7 cellular contexts compared by ENCODE assay signal in the genomic region with DNA sequence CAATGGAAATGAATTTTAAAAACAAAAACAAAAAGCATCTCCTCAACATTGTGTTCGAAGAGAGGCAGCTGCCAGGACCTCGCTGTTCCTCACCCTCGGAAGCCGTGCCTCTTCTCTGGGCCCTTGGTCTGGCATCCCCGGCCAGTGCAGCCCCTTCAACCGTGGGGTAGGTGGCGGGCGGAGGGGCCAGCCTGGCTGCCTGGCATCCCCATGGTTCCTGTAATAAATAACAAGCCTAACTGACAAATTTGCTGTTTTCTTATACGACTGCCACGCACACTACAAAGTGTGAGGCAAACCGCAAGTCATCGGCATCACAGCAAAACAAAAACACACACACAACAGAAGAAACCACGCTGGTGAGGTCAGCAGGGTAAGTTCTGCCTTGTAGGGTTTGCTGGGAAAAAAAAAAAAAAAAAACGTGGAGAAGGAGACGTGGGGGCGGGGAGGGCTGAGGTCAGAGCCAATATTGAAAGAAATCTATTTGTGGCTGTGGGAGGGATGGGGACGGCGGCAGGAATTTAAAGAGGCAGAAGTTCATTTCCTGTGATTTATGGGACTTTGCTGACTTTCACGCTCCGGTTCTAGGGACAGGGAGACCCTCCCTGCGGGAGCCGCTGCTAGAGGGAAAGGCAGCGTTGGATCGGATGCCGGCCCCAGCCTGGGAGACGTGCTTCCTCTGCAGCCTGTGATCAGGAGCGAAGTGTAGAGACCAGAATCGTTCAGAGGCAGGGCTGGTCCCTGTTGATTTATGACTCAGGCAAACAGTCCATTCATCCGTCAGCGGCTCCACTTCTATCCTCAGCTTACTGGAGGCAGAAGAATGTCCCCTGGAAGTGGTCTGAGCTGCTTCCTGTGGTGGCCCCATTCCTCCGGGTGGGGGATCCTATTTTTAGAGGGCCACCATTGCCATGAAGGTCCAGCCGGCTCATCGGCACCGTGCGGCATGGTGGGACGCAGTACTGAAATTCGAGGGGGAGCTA.
DNase-seq lines count a peak whose midpoint lies in the region; ATAC-seq and TF ChIP-seq lines count a peak whose summit lies in the region.

No MANE protein-coding gene starts in this region.

- ATAC-seq in activated naive CD8-positive, alpha-beta T cell treated with anti-CD3 and anti-CD28 coated beads, Interleukin-2, amount 10 ng/mL, durations not matched to agents 7 days and 5 days (ENCODE audit: low read depth): no peak
- ATAC-seq in right cardiac atrium (peak; percentile 94 to 97), GM19397 (IDR thresholded peaks at IDR 0.05; ENCODE audit: unreplicated experiment) (no peak), HG03571 (IDR thresholded peaks at IDR 0.05; ENCODE audit: unreplicated experiment) (no peak)

- peak; percentile 66 for DNase-seq in HFFc6
- no peak for DNase-seq in activated naive CD8-positive, alpha-beta T cell treated with anti-CD3 and anti-CD28 coated beads, Interleukin-2, amount 10 ng/mL, durations not matched to agents 7 days and 5 days
- peak; percentile 69 to 88 (median 85) for DNase-seq in right cardiac atrium
- no peak for DNase-seq in mesenteric fat pad (ENCODE audit: low spot score)

- intact Hi-C loops in right cardiac atrium (cut with DNase I): no loop called here

- H3K27ac ChIP-seq in right cardiac atrium (ENCODE audit: low read length) (peak overlapping the region; percentile 84), skeletal muscle tissue (ENCODE audit: low read depth, low read length) (peak overlapping the region; percentile 62)

- peaks cover 0 to 2% (median 0%) of the 10 kb centered on the region in 3 donors for H3K36me3 ChIP-seq in skeletal muscle tissue (ENCODE audit: control insufficient read depth in 3 of 3, insufficient read depth in 3 of 3, low read length in 3 of 3)

- no peaks in the 10 kb centered on the region for H3K9me3 Mint-ChIP-seq in HFFc6
- no peaks in the 10 kb centered on the region for H3K9me3 Mint-ChIP-seq in activated naive CD8-positive, alpha-beta T cell treated with anti-CD3 and anti-CD28 coated beads, Interleukin-2, amount 10 ng/mL, durations not matched to agents 7 days and 5 days

- peak overlapping the region; percentile 88 for H3K4me3 Mint-ChIP-seq in HFFc6
- H3K4me3 Mint-ChIP-seq in activated naive CD8-positive, alpha-beta T cell treated with anti-CD3 and anti-CD28 coated beads, Interleukin-2, amount 10 ng/mL, durations not matched to agents 7 days and 5 days: peak overlapping the region; percentile 38

- H3K4me1 ChIP-seq in right cardiac atrium (ENCODE audit: control insufficient read depth, insufficient read depth, low read length) (no peaks in the 10 kb centered on the region), skeletal muscle tissue (ENCODE audit: control insufficient read depth in 3 of 3, insufficient read depth in 3 of 3, low read length in 3 of 3) (peaks cover 6 to 14% (median 7%) of the 10 kb centered on the region in 3 donors)

- WGBS in right cardiac atrium: 21% methylated on average over 37 of the region's 37 CpGs

- H3K9me3 ChIP-seq in right cardiac atrium (ENCODE audit: control insufficient read depth, low read length): no peaks in the 10 kb centered on the region
- no peaks in the 10 kb centered on the region for H3K9me3 ChIP-seq in skeletal muscle tissue (ENCODE audit: control insufficient read depth in 3 of 3, low read length in 3 of 3)

- H3K36me3 Mint-ChIP-seq in HFFc6 (ENCODE audit: low read depth): 0 out of 2 replicates have a peak, but pooled peaks cover 5% of the 10 kb centered on the region
- no peaks in the 10 kb centered on the region for H3K36me3 Mint-ChIP-seq in activated naive CD8-positive, alpha-beta T cell treated with anti-CD3 and anti-CD28 coated beads, Interleukin-2, amount 10 ng/mL, durations not matched to agents 7 days and 5 days

- H3K4me1 Mint-ChIP-seq in HFFc6 (ENCODE audit: low read depth): peaks cover 38% of the 10 kb centered on the region
- H3K4me1 Mint-ChIP-seq in activated naive CD8-positive, alpha-beta T cell treated with anti-CD3 and anti-CD28 coated beads, Interleukin-2, amount 10 ng/mL, durations not matched to agents 7 days and 5 days: peaks cover 9% of the 10 kb centered on the region

- peak overlapping the region; percentile 98 for H3K27ac Mint-ChIP-seq in HFFc6
- no peak overlapping the region for H3K27ac Mint-ChIP-seq in activated naive CD8-positive, alpha-beta T cell treated with anti-CD3 and anti-CD28 coated beads, Interleukin-2, amount 10 ng/mL, durations not matched to agents 7 days and 5 days

- no peak for TF ChIP-seq CTCF in HFFc6 (IDR thresholded peaks at IDR 0.05)

- H3K27me3 ChIP-seq in right cardiac atrium (ENCODE audit: control insufficient read depth, insufficient read depth) (no peaks in the 10 kb centered on the region), skeletal muscle tissue (ENCODE audit: control insufficient read depth in 3 of 3, insufficient read depth in 3 of 3, low read length in 3 of 3) (peaks cover 9 to 14% (median 13%) of the 10 kb centered on the region in 3 donors)

- peaks cover 2% of the 10 kb centered on the region; the same call in 1 of the 2 replicates for H3K27me3 Mint-ChIP-seq in HFFc6 (ENCODE audit: insufficient read depth)
- H3K27me3 Mint-ChIP-seq in activated naive CD8-positive, alpha-beta T cell treated with anti-CD3 and anti-CD28 coated beads, Interleukin-2, amount 10 ng/mL, durations not matched to agents 7 days and 5 days: peaks cover 34% of the 10 kb centered on the region

- H3K9ac ChIP-seq in skeletal muscle tissue (ENCODE audit: low read depth in 1 of 3, low read length in 3 of 3): peak overlapping the region in 2 of 3 donors; percentile 2 to 79

- peak overlapping the region; percentile 43 for H3K4me3 ChIP-seq in right cardiac atrium (ENCODE audit: low read length)
- peak overlapping the region; percentile 57 to 76 (median 59) for H3K4me3 ChIP-seq in skeletal muscle tissue (ENCODE audit: low read length in 3 of 3)

- POLR2A ChIA-PET in activated naive CD8-positive, alpha-beta T cell treated with anti-CD3 and anti-CD28 coated beads, Interleukin-2, amount 10 ng/mL, durations not matched to agents 7 days and 5 days (lab: Charles Lee): no interaction called here

Comparison
In these comparisons a context has a peak if more than half of its experiments do, and no peak if none do; other contexts are left out.
1. DNase-seq: peak in HFFc6 (single experiment) and right cardiac atrium (3 of 3); none in activated naive CD8-positive, alpha-beta T cell treated with anti-CD3 and anti-CD28 coated beads, Interleukin-2, amount 10 ng/mL, durations not matched to agents 7 days and 5 days (single experiment) and mesenteric fat pad (single experiment).
2. ATAC-seq: peak in right cardiac atrium (2 of 2); none in activated naive CD8-positive, alpha-beta T cell treated with anti-CD3 and anti-CD28 coated beads, Interleukin-2, amount 10 ng/mL, durations not matched to agents 7 days and 5 days (single experiment), GM19397 (single experiment) and HG03571 (single experiment).